In genomic region chr16:74567901-74568300, GRCh38 we compare ENCODE assay signal across 1 cellular context.
TF ChIP-seq lines count a peak whose summit lies in the region.

No MANE protein-coding gene starts in this region.

TF ChIP-seq in IMR-90, 13 proteins besides CTCF, POLR2A, EP300 and RAD21 (continued from another document):
- no peak for TF ChIP-seq USF2 (IDR thresholded peaks at IDR 0.05; ENCODE audit: low read depth, low read length)
- TF ChIP-seq MXI1 (IDR thresholded peaks at IDR 0.05; ENCODE audit: borderline replicate concordance, low read depth, low read length): no peak
- TF ChIP-seq CHD1 (IDR thresholded peaks at IDR 0.05; ENCODE audit: low read depth, low read length): no peak
- no peak for TF ChIP-seq RFX5 (IDR thresholded peaks at IDR 0.05; ENCODE audit: low read depth, low read length)
- TF ChIP-seq RCOR1 (IDR thresholded peaks at IDR 0.05; ENCODE audit: insufficient replicate concordance, low read length): no peak
- no peak for TF ChIP-seq MAFK (IDR thresholded peaks at IDR 0.05; ENCODE audit: low read depth, low read length)
- TF ChIP-seq BHLHE40 (IDR thresholded peaks at IDR 0.05; ENCODE audit: low read depth, low read length): no peak
- no peak for TF ChIP-seq MAZ (IDR thresholded peaks at IDR 0.05; ENCODE audit: borderline replicate concordance, low read depth, low read length)
- no peak for TF ChIP-seq ELK1 (IDR thresholded peaks at IDR 0.05; ENCODE audit: borderline replicate concordance, low read depth, low read length)
